Comparison of ENCODE assay signal across 24 cellular contexts in the genomic region with DNA sequence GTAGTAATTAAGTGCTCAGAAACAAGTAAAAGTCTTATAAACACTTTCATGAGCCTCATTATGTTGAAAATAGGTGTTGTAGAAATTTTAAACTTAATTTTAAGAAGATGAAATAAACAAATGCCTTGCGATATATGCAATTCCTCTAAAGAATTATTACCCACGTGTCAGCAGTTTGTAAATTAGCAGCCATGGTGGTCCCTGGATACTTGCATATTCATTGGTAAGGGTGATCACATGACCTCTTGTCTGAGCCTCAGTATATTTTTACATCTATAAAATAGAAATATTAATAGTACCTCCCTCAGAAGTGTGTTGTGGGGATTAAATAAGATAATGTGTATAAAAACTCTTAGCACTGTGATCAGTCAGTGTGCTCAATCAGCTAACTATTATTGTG.
A peak's percentile ranks its signal among the peaks of the same experiment; 100 is the strongest.
DNase-seq lines count a peak whose midpoint lies in the region; ATAC-seq, FAIRE-seq and TF ChIP-seq lines count a peak whose summit lies in the region.
"Had no signal": no experiment of that assay in that cellular context is flagged by ENCODE, and none has a peak within 500 bp of the region (broad histone marks: within the 10 kb centered on the region; RNA-seq: fewer than 3 reads in every experiment).

No MANE protein-coding gene starts in this region.

- DNase-seq in HepG2 (ENCODE audit: low spot score), result no peak
- DNase-seq in right lobe of liver, result no peak
- no peak for DNase-seq in SK-N-MC (ENCODE audit: low read depth, low spot score)
- DNase-seq in NCI-H1417 (lab: John Stamatoyannopoulos, UW), result no peak
- no peak for DNase-seq in stimulated activated CD4-positive, alpha-beta T cell treated with anti-CD3 and anti-CD28 coated beads, Interleukin-4, amount 100 ng/mL, for 4 hours
- DNase-seq: ACHN; BE2C; C1 segment of cervical spinal cord; CD4-positive, alpha-beta memory T cell; CD4-positive, CD25-positive, alpha-beta regulatory T cell; CD8-positive, alpha-beta memory T cell; COR-L47; DMS 273 treated with DMSO at 0.1 percent for 48 hours; DMS153; DMS53; DMS79; DND-41; EL; GDM1 had no signal

- TF ChIP-seq RAD21 in HepG2 (CRISPR knock-in tag; IDR thresholded peaks at IDR 0.05), result no peak

- no peak for FAIRE-seq in HepG2 (lab: Jason Lieb, UNC)
- FAIRE-seq: GM12878, GM12892, GM18507 had no signal

- TF ChIP-seq EP300 in HepG2 (IDR thresholded peaks at IDR 0.05; ENCODE audit: low read depth in 2 of 2, low read length in 2 of 2), result no peak
- TF ChIP-seq EP300 in HepG2 (CRISPR knock-in tag; IDR thresholded peaks at IDR 0.05; ENCODE audit: borderline replicate concordance), result no peak

- H3K27me3 ChIP-seq in HepG2 (ENCODE audit: control insufficient read depth in 1 of 2, insufficient read depth in 2 of 2, low read length in 2 of 2), result peaks cover 0 to 3% of the 10 kb centered on the region in 2 experiments; a peak in 1 of 5 replicates
- no peaks in the 10 kb centered on the region for H3K27me3 ChIP-seq in right lobe of liver
- H3K27me3 ChIP-seq: BE2C, BLaER1 had no signal

- no peaks in the 10 kb centered on the region for H3K9me3 ChIP-seq in HepG2 (ENCODE audit: low read length)
- no peaks in the 10 kb centered on the region for H3K9me3 ChIP-seq in right lobe of liver
- no peaks in the 10 kb centered on the region for H3K9me3 ChIP-seq in SK-N-MC (ENCODE audit: low read depth, low read length)
- H3K9me3 ChIP-seq: BE2C, BLaER1 had no signal

- H3K4me1 ChIP-seq in HepG2 (ENCODE audit: insufficient read depth, low read length) (no peaks in the 10 kb centered on the region), right lobe of liver (no peaks in the 10 kb centered on the region)
- H3K4me1 ChIP-seq: BE2C had no signal

- TF ChIP-seq CTCF in HepG2 (CRISPR knock-in tag; IDR thresholded peaks at IDR 0.05), result no peak
- TF ChIP-seq CTCF in right lobe of liver (IDR thresholded peaks at IDR 0.05), result no peak

- H3K4me2 ChIP-seq in HepG2 (ENCODE audit: low read depth, low read length), result no peak overlapping the region
- H3K4me2 ChIP-seq: BLaER1 had no signal

- in situ Hi-C loops in HepG2 (cut with HindIII; ENCODE audit: extremely low pct_ligation_motif_present, low pct_unique_long_range_greater_than_20kb), result no loop called here

- POLR2A ChIA-PET in HepG2 (lab: Yijun Ruan, JAX), result no interaction called here

- no peak for ATAC-seq in HepG2
- ATAC-seq in right lobe of liver, result no peak
- ATAC-seq: GM12878 had no signal

- no peak overlapping the region for H2AFZ ChIP-seq in HepG2 (ENCODE audit: low read length)

- no peaks in the 10 kb centered on the region for H3K36me3 ChIP-seq in HepG2 (replicated peaks in 1 of 2; ENCODE audit: control insufficient read depth in 1 of 2, insufficient read depth in 2 of 2, low read length in 2 of 2)
- H3K36me3 ChIP-seq in right lobe of liver, result no peaks in the 10 kb centered on the region
- H3K36me3 ChIP-seq in SK-N-MC (ENCODE audit: insufficient read depth, low read length), result no peaks in the 10 kb centered on the region
- H3K36me3 ChIP-seq: BE2C, BLaER1 had no signal

- WGBS in HepG2 (ENCODE audit: low lambda C conversion rate), result 47% methylated on average over 2 of the region's 2 CpGs
- 70% methylated on average over 2 of the region's 2 CpGs for WGBS in right lobe of liver (ENCODE audit: insufficient coverage, low coverage, low lambda C conversion rate, missing lambda C conversion rate)

- no peaks in the 10 kb centered on the region for H4K20me1 ChIP-seq in HepG2 (ENCODE audit: insufficient read depth, low read length)
- H4K20me1 ChIP-seq: BLaER1 had no signal

- H3K79me2 ChIP-seq in HepG2 (ENCODE audit: insufficient read depth, low read length), result no peaks in the 10 kb centered on the region

- intact Hi-C loops in HepG2 (cut with micrococcal nuclease; ENCODE audit: unreplicated experiment), result no loop called here
- intact Hi-C loops in right lobe of liver (cut with DNase I), result no loop called here

- no peak overlapping the region for H3K27ac ChIP-seq in HepG2 (ENCODE audit: extremely low read length, insufficient read depth, low read length)
- H3K27ac ChIP-seq in right lobe of liver, result no peak overlapping the region
- peak overlapping the region; percentile 30; the same call in 1 of the 2 replicates for H3K27ac ChIP-seq in SK-N-MC
- H3K27ac ChIP-seq: 22Rv1, BLaER1 had no signal

- H3K9ac ChIP-seq in HepG2 (ENCODE audit: insufficient read depth, low read depth, low read length), result no peak overlapping the region
- H3K9ac ChIP-seq in SK-N-MC (ENCODE audit: insufficient read length), result no peak overlapping the region
- H3K9ac ChIP-seq: BLaER1 had no signal

- BruUV-seq in HepG2 (replicated peaks; lab: Mats Ljungman, UMichigan), result no TSS peak

- TF ChIP-seq POLR2A in HepG2 (IDR thresholded peaks at IDR 0.05; ENCODE audit: insufficient read depth in 1 of 2, low read depth in 2 of 2, low read length in 2 of 2) (no peak), right lobe of liver (IDR thresholded peaks at IDR 0.05) (no peak)

- CTCF ChIA-PET in HepG2 (lab: Yijun Ruan, JAX; ENCODE audit: low intra/inter-chr PET ratio, low total read pairs), result no interaction called here

- no peak overlapping the region for H3K4me3 ChIP-seq in HepG2 (replicated peaks in 1 of 3; ENCODE audit: insufficient read depth in 1 of 3, low read depth in 2 of 3, low read length in 3 of 3)
- H3K4me3 ChIP-seq in right lobe of liver, result no peak overlapping the region
- no peak overlapping the region for H3K4me3 ChIP-seq in SK-N-MC
- H3K4me3 ChIP-seq: BLaER1, GM12878 had no signal

TF ChIP-seq in HepG2, 621 proteins besides CTCF, POLR2A, EP300 and RAD21:
- TF ChIP-seq, protein P1, sequence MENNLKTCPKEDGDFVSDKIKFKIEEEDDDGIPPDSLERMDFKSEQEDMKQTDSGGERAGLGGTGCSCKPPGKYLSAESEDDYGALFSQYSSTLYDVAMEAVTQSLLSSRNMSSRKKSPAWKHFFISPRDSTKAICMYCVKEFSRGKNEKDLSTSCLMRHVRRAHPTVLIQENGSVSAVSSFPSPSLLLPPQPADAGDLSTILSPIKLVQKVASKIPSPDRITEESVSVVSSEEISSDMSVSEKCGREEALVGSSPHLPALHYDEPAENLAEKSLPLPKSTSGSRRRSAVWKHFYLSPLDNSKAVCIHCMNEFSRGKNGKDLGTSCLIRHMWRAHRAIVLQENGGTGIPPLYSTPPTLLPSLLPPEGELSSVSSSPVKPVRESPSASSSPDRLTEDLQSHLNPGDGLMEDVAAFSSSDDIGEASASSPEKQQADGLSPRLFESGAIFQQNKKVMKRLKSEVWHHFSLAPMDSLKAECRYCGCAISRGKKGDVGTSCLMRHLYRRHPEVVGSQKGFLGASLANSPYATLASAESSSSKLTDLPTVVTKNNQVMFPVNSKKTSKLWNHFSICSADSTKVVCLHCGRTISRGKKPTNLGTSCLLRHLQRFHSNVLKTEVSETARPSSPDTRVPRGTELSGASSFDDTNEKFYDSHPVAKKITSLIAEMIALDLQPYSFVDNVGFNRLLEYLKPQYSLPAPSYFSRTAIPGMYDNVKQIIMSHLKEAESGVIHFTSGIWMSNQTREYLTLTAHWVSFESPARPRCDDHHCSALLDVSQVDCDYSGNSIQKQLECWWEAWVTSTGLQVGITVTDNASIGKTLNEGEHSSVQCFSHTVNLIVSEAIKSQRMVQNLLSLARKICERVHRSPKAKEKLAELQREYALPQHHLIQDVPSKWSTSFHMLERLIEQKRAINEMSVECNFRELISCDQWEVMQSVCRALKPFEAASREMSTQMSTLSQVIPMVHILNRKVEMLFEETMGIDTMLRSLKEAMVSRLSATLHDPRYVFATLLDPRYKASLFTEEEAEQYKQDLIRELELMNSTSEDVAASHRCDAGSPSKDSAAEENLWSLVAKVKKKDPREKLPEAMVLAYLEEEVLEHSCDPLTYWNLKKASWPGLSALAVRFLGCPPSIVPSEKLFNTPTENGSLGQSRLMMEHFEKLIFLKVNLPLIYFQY (CRISPR knock-in tag; IDR thresholded peaks at IDR 0.05; ENCODE audit: borderline replicate concordance), result no peak
- TF ChIP-seq MAFK (conservative IDR thresholded peaks at IDR 0.05 in 1 of 2, IDR thresholded peaks at IDR 0.05 in 1 of 2; ENCODE audit: low read length in 2 of 2) (peak; percentile 9 to 65; a peak in 2 of 4 replicates), NONO (IDR thresholded peaks at IDR 0.05) (no peak), NONO (CRISPR knock-in tag; conservative IDR thresholded peaks at IDR 0.05) (no peak)
